Comparison of ENCODE assay signal across 8 cellular contexts in genomic region chr10:102868976-102869289, GRCh38. TPM values are rescaled to one million over a fixed set of nuclear protein-coding genes. Genes with fewer than 3 reads are reported as not detected.
DNase-seq lines count a peak whose midpoint lies in the region; ATAC-seq and TF ChIP-seq lines count a peak whose summit lies in the region.

No MANE protein-coding gene starts in this region.

- H3K4me2 ChIP-seq in GM23338: peak overlapping the region; percentile 76
- peak overlapping the region; percentile 88 for H3K4me2 ChIP-seq in mammary epithelial cell (ENCODE audit: insufficient read depth, low read depth, low read length)

- H2AFZ ChIP-seq in GM23338 (peak overlapping the region; percentile 70; the same call in 1 of the 2 replicates), mammary epithelial cell (ENCODE audit: low read depth, low read length) (peak overlapping the region; percentile 97)

- in situ Hi-C loops in mammary epithelial cell (cut with MboI; ENCODE audit: low sequenced_read_pairs in 2 of 2): no loop called here

- 25% methylated on average over 6 of the region's 6 CpGs for WGBS in mammary epithelial cell (ENCODE audit: low coverage, missing lambda C conversion rate)

- H3K4me1 ChIP-seq in GM23338 (ENCODE audit: insufficient read depth) (no peaks in the 10 kb centered on the region), mammary epithelial cell (ENCODE audit: insufficient read depth, low read length) (peaks cover 4% of the 10 kb centered on the region)

- H3K36me3 Mint-ChIP-seq in GM23338 (ENCODE audit: low read depth) (no peaks in the 10 kb centered on the region; the same call in 2 of the 3 replicates), mesothelial cell of epicardium (peaks cover 3% of the 10 kb centered on the region)

- CTCF ChIA-PET in mammary epithelial cell (lab: Charles Lee; ENCODE audit: low non-redundant PET): no interaction called here

- H3K9me3 ChIP-seq in mammary epithelial cell (replicated peaks; ENCODE audit: insufficient read depth, low read length): no peaks in the 10 kb centered on the region

- H3K27ac Mint-ChIP-seq in GM23338 (no peak overlapping the region), mesothelial cell of epicardium (peak overlapping the region; percentile 86)

- no peaks in the 10 kb centered on the region for H3K9me2 ChIP-seq in GM23338 (ENCODE audit: insufficient read depth)

- peaks cover 5% of the 10 kb centered on the region for H3K27me3 Mint-ChIP-seq in GM23338 (ENCODE audit: insufficient read depth, low read depth, poor library complexity)
- H3K27me3 Mint-ChIP-seq in mesothelial cell of epicardium (ENCODE audit: low read depth): no peaks in the 10 kb centered on the region

- H3K4me1 Mint-ChIP-seq in GM23338 (peaks cover 10% of the 10 kb centered on the region), mesothelial cell of epicardium (peaks cover 22% of the 10 kb centered on the region)

- no peaks in the 10 kb centered on the region; the same call in 1 of the 2 replicates for H3K36me3 ChIP-seq in GM23338 (ENCODE audit: insufficient read depth)
- no peaks in the 10 kb centered on the region for H3K36me3 ChIP-seq in mammary epithelial cell (ENCODE audit: insufficient read depth, low read length)

- H3K27me3 ChIP-seq in GM23338 (ENCODE audit: insufficient read depth): no peaks in the 10 kb centered on the region
- H3K27me3 ChIP-seq in mammary epithelial cell (ENCODE audit: insufficient read depth, low read length): no peaks in the 10 kb centered on the region

- no TSS peak for BruUV-seq in mammary epithelial cell (replicated peaks; lab: Mats Ljungman, UMichigan)

- peak; percentile 14 for DNase-seq in 8988T
- peak; percentile 21 for DNase-seq in GM23338 (ENCODE audit: low spot score)
- DNase-seq in mammary epithelial cell: no peak
- no peak for DNase-seq in mesothelial cell of epicardium (ENCODE audit: low spot score in 2 of 2, unreplicated experiment in 2 of 2)
- no peak for DNase-seq in NCI-H1417 (lab: John Stamatoyannopoulos, UW)
- DNase-seq in NCI-H2196 (lab: John Stamatoyannopoulos, UW; ENCODE audit: unreplicated experiment): no peak
- DNase-seq in activated CD4-positive, CD25-positive, alpha-beta regulatory T cell treated with anti-CD3 and anti-CD28 coated beads, Interleukin-2, amount 50 U/mL, for 72 hours: no peak

- H3K27ac ChIP-seq in GM23338 (ENCODE audit: low read depth) (no peak overlapping the region), mammary epithelial cell (ENCODE audit: insufficient read depth, low read depth, low read length) (no peak overlapping the region)

- dilution Hi-C loops in mammary epithelial cell (cut with HindIII; ENCODE audit: low sequenced_read_pairs): no loop called here

- peaks cover 10% of the 10 kb centered on the region for H3F3A ChIP-seq in GM23338 (replicated peaks; ENCODE audit: low read depth)

- ATAC-seq in GM23338: 0 out of 3 replicates have a peak, but pooled peaks have one; percentile 3
- ATAC-seq in HG02840 (IDR thresholded peaks at IDR 0.05; ENCODE audit: low FRiP score, unreplicated experiment): no peak

- no peaks in the 10 kb centered on the region for H4K20me1 ChIP-seq in GM23338 (replicated peaks; ENCODE audit: insufficient read depth)
- no peaks in the 10 kb centered on the region for H4K20me1 ChIP-seq in mammary epithelial cell (ENCODE audit: insufficient read depth, low read length)

- TF ChIP-seq CTCF in GM23338 (conservative IDR thresholded peaks at IDR 0.05; ENCODE audit: low read depth in 2 of 2) (no peak), mammary epithelial cell (conservative IDR thresholded peaks at IDR 0.05 in 1 of 2, IDR thresholded peaks at IDR 0.05 in 1 of 2; ENCODE audit: extremely low read depth in 1 of 2, insufficient read depth in 1 of 2, low read depth in 1 of 2, low read length in 2 of 2) (no peak), mesothelial cell of epicardium (IDR thresholded peaks at IDR 0.05; ENCODE audit: unreplicated experiment) (no peak)

- H3K4me3 ChIP-seq in GM23338: peak overlapping the region; percentile 63
- H3K4me3 ChIP-seq in mammary epithelial cell (replicated peaks in 1 of 3; ENCODE audit: insufficient read depth in 1 of 3, low read depth in 2 of 3, low read length in 3 of 3): peak overlapping the region; percentile 33 to 45 (median 43)

- intact Hi-C loops in mammary epithelial cell (cut with micrococcal nuclease): no loop called here

- no peak overlapping the region for H3K9ac ChIP-seq in mammary epithelial cell (ENCODE audit: insufficient read depth, low read length)

- peak overlapping the region; percentile 76 for H3K4me3 Mint-ChIP-seq in GM23338
- H3K4me3 Mint-ChIP-seq in mesothelial cell of epicardium: peak overlapping the region; percentile 88

- no peaks in the 10 kb centered on the region for H3K9me3 Mint-ChIP-seq in GM23338
- no peaks in the 10 kb centered on the region for H3K9me3 Mint-ChIP-seq in mesothelial cell of epicardium

- H3K79me2 ChIP-seq in GM23338 (replicated peaks; ENCODE audit: insufficient read depth) (no peaks in the 10 kb centered on the region), mammary epithelial cell (ENCODE audit: insufficient read depth, low read length) (no peaks in the 10 kb centered on the region)

TF ChIP-seq in GM23338, 12 proteins besides CTCF, POLR2A, EP300 and RAD21 (continues in another document):
- TF ChIP-seq ZNF114 (CRISPR knock-in tag; IDR thresholded peaks at IDR 0.05) (no peak), CREB1 (CRISPR knock-in tag; IDR thresholded peaks at IDR 0.05; ENCODE audit: low read depth) (no peak), ZNF331 (CRISPR knock-in tag; IDR thresholded peaks at IDR 0.05; ENCODE audit: low read depth) (no peak), EZH2 (IDR thresholded peaks at IDR 0.05; ENCODE audit: low read depth, unreplicated experiment) (no peak), ETS1 (IDR thresholded peaks at IDR 0.05) (no peak), POLR2AphosphoS5 (IDR thresholded peaks at IDR 0.05; ENCODE audit: low read depth) (no peak)

RNA-seq across cellular contexts. Expression of gene AS3MT, which starts 0.3 kb away (rescaled TPM):
- total RNA-seq in GM23338 (2014; rRNA removed; shearing (Covaris generic)): 8.8 and 10.5 TPM in 2 replicates
- polyA plus RNA-seq in GM23338 (2016; fragmentation: Nextera tagmentation; extraction: Ambion mirVana) (6.3 and 7.2 TPM in 2 replicates), mammary epithelial cell (2.1 TPM)
- total RNA-seq in mammary epithelial cell (1 to 10 TPM; 1.7 to 4.2 TPM), mesothelial cell of epicardium (8.7 to 12.8 TPM (median 8.7 TPM) in 3 replicates)
- 1.2 TPM for polyA minus RNA-seq in mammary epithelial cell

RNA-seq across cellular contexts. Expression of gene BORCS7, which starts 14.9 kb away (rescaled TPM):
- total RNA-seq in GM23338 (2014; rRNA removed; shearing (Covaris generic)): 5.6 and 6.0 TPM in 2 replicates
- polyA plus RNA-seq in GM23338 (2016; fragmentation: Nextera tagmentation; extraction: Ambion mirVana) (7.8 and 9.0 TPM in 2 replicates), mammary epithelial cell (17.2 TPM)
- total RNA-seq in mammary epithelial cell (10 to 100 TPM; 10.8 to 18.3 TPM), mesothelial cell of epicardium (17.3 to 19.9 TPM (median 19.0 TPM) in 3 replicates)
- 3.2 TPM for polyA minus RNA-seq in mammary epithelial cell

RNA-seq across cellular contexts. Expression of gene CYP17A1, which starts 31.7 kb away (rescaled TPM):
- total RNA-seq in GM23338 (2014; rRNA removed; shearing (Covaris generic)): not detected in 2 replicates
- polyA plus RNA-seq in GM23338 (2016; fragmentation: Nextera tagmentation; extraction: Ambion mirVana) (not detected in 2 replicates), mammary epithelial cell (not detected)
- total RNA-seq in mammary epithelial cell (not detected), mesothelial cell of epicardium (0.54 to 1.1 TPM (median 0.81 TPM) in 3 replicates)
- polyA minus RNA-seq in mammary epithelial cell: not detected

RNA-seq across cellular contexts. Expression of gene CNNM2, which starts 49.2 kb away (rescaled TPM):
- 23.8 and 31.3 TPM in 2 replicates for total RNA-seq in GM23338 (2014; rRNA removed; shearing (Covaris generic))
- polyA plus RNA-seq in GM23338 (2016; fragmentation: Nextera tagmentation; extraction: Ambion mirVana): 4.5 and 5.2 TPM in 2 replicates
- total RNA-seq in mammary epithelial cell: 1 to 10 TPM; 4.5 to 5.5 TPM
- polyA plus RNA-seq in mammary epithelial cell: 2.4 TPM
- 1.3 TPM for polyA minus RNA-seq in mammary epithelial cell
- total RNA-seq in mesothelial cell of epicardium: 10.9 to 12.5 TPM (median 11.4 TPM) in 3 replicates

Comparison
In these comparisons a context has a peak if more than half of its experiments do, and no peak if none do; other contexts are left out.
1. DNase-seq: peak in 8988T (single experiment) and GM23338 (single experiment); none in mammary epithelial cell (single experiment), mesothelial cell of epicardium (0 of 2), NCI-H1417 (0 of 3), NCI-H2196 (single experiment) and activated CD4-positive, CD25-positive, alpha-beta regulatory T cell treated with anti-CD3 and anti-CD28 coated beads, Interleukin-2, amount 50 U/mL, for 72 hours (single experiment).